Comparison of ENCODE assay signal across 27 cellular contexts in genomic region chr7:154903083-154903731, GRCh38.
A peak's percentile ranks its signal among the peaks of the same experiment; 100 is the strongest.
DNase-seq lines count a peak whose midpoint lies in the region; ATAC-seq and TF ChIP-seq lines count a peak whose summit lies in the region.
"Had no signal": no experiment of that assay in that cellular context is flagged by ENCODE, and none has a peak within 500 bp of the region (broad histone marks: within the 10 kb centered on the region; RNA-seq: fewer than 3 reads in every experiment).

No MANE protein-coding gene starts in this region.

- no peaks in the 10 kb centered on the region for H3K36me3 ChIP-seq in lung (ENCODE audit: control insufficient read depth in 2 of 2, insufficient read depth in 2 of 2, low read length in 2 of 2)
- H3K36me3 ChIP-seq: BLaER1, lower lobe of right lung, neutrophil had no signal

- peak; percentile 32 for ATAC-seq in lung (ENCODE audit: insufficient read depth, low FRiP score)
- ATAC-seq: lower lobe of right lung; stimulated activated effector memory CD8-positive, alpha-beta T cell treated with anti-CD3 and anti-CD28 coated beads, Interleukin-12 subunit alpha, Interleukin-12 subunit beta, amount 100 ng/mL, for 72 hours; T-helper 17 cell had no signal

- H3K4me1 ChIP-seq in lung (ENCODE audit: control insufficient read depth in 2 of 2, insufficient read depth in 2 of 2, low read length in 2 of 2): no peaks in the 10 kb centered on the region
- H3K4me1 ChIP-seq: BLaER1, lower lobe of right lung had no signal

- WGBS in lung, 2 donors: 56 to 60% methylated on average over 14 of the region's 14 CpGs

- in situ Hi-C loops in GM13977 (cut with MboI; ENCODE audit: low pct_unique_long_range_greater_than_20kb, low sequenced_read_pairs, unreplicated experiment): no loop called here

- intact Hi-C loops in dorsolateral prefrontal cortex (cut with DNase I): loop anchor here in 1 of 2 donors (5.0 kb wide), 1 partner anchor 71 kb away; no protein-coding TSS in a partner anchor

- TF ChIP-seq CTCF in dorsolateral prefrontal cortex (IDR thresholded peaks at IDR 0.05 in 54 of 56, conservative IDR thresholded peaks at IDR 0.05 in 2 of 56; ENCODE audit: low read depth in 1 of 56, partially characterized antibody in 56 of 56): no peak
- TF ChIP-seq CTCF in lung (IDR thresholded peaks at IDR 0.05; ENCODE audit: control extremely low read depth, extremely low read depth): no peak
- no peak for TF ChIP-seq CTCF in GM13977 (IDR thresholded peaks at IDR 0.05; ENCODE audit: extremely low read depth, insufficient read depth, missing control alignments)

- H3K27ac ChIP-seq in dorsolateral prefrontal cortex: peak overlapping the region in 58 of 59 donors; percentile 9 to 91 (median 82)
- no peak overlapping the region for H3K27ac ChIP-seq in lung (ENCODE audit: low read depth in 1 of 2, low read length in 1 of 2)
- H3K27ac ChIP-seq: BLaER1, lower lobe of right lung, neutrophil, RWPE1 had no signal

- peak overlapping the region in 2 of 59 donors; percentile 23 to 29 for H3K4me3 ChIP-seq in dorsolateral prefrontal cortex
- H3K4me3 ChIP-seq in lung: no peak overlapping the region
- H3K4me3 ChIP-seq: BLaER1, lower lobe of right lung had no signal

- DNase-seq in NCI-H146 treated with DMSO at 0.1 percent for 48 hours (lab: John Stamatoyannopoulos, UW; ENCODE audit: unreplicated experiment) (peak; percentile 41), dorsolateral prefrontal cortex (peak in 2 of 10 donors; percentile 32 to 41), lung (ENCODE audit: low spot score) (no peak), retina (peak; percentile 60), GM13977 (ENCODE audit: low spot score) (no peak), SIG-M5 treated with dmso at 0.1 percent for 504 hours (lab: John Stamatoyannopoulos, UW; ENCODE audit: unreplicated experiment) (no peak), DMS79 (lab: John Stamatoyannopoulos, UW) (no peak), HuH-7.5 (ENCODE audit: low spot score) (no peak)
- DNase-seq: activated CD4-positive, alpha-beta T cell treated with anti-CD3 and anti-CD28 coated beads for 48 hours; activated effector memory CD4-positive, alpha-beta T cell treated with anti-CD3 and anti-CD28 coated beads, Interleukin-2, amount 50 U/mL, for 16 hours; activated naive CD8-positive, alpha-beta T cell treated with anti-CD3 and anti-CD28 coated beads for 36 hours; activated T-cell treated with anti-CD3 and anti-CD28 coated beads, Interleukin-2, amount 50 U/mL, for 1 hour; central memory CD4-positive, alpha-beta T cell; DMS53; GF-D8; HCEC 1CT; lower lobe of right lung; NCI-H1092; NCI-H187 treated with DMSO at 0.1 percent for 48 hours; NCI-H226; NCI-H82; stimulated activated CD4-positive, alpha-beta T cell treated with anti-CD3 and anti-CD28 coated beads, Interleukin-4, amount 100 ng/mL, for 1 hour; T-helper 17 cell had no signal

- H3K9me3 ChIP-seq in lung (ENCODE audit: control insufficient read depth in 2 of 2, insufficient read depth in 1 of 2, low read length in 1 of 2): no peaks in the 10 kb centered on the region
- H3K9me3 ChIP-seq: lower lobe of right lung, neutrophil had no signal

- H3K27me3 ChIP-seq in dorsolateral prefrontal cortex (no peaks in the 10 kb centered on the region), lung (ENCODE audit: control insufficient read depth, insufficient read depth) (no peaks in the 10 kb centered on the region)
- H3K27me3 ChIP-seq: BLaER1 had no signal

Comparison
In these comparisons a context has a peak if more than half of its experiments do, and no peak if none do; other contexts are left out.
1. DNase-seq: peak in NCI-H146 treated with DMSO at 0.1 percent for 48 hours (single experiment) and retina (single experiment); none in lung (single experiment), GM13977 (single experiment), SIG-M5 treated with dmso at 0.1 percent for 504 hours (single experiment), DMS79 (single experiment) and HuH-7.5 (single experiment).
2. H3K27ac ChIP-seq: peak in dorsolateral prefrontal cortex (58 of 59); none in lung (0 of 2).